Comparison of ENCODE assay signal across 13 cellular contexts in the genomic region with DNA sequence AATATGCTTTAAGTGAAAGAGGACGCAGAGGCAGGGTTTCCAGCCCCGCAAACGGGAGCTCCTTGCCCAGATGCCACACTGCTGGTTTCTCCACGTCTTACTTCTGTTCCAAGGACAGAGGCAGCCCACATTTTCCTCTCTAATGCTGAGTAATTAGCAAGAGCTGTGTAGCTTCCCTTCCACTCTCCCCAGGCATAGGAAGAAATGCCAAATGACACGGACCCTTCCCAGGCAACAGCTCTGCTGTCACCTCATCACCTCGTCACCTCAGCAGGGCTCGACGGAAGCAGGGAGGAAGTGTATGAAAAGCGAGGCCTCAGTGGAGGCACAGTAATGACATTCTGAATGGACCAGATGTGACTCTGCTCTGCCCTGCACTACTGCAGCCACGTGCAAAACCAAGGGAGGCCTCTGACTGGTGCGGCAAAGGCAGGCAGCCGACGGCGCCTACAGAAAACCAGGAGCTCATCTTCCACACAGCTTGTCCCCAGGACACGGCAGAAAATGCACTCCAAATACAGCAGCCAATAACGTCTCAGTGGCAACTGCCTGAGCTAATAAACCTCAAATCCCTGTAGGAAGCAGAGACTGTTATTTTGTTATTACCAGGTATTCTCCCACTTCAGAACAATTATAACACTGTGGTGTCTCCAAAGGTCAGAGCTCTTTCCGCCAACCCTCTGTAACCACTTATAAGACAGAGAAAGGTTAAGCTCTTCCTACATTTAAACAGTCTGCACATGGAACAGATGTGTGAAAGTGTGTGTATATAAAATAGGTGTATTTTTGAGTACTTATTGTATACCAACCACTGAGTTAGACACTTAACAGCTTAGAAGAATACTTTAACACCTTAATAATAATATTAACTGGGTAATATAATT.
A peak's percentile ranks its signal among the peaks of the same experiment; 100 is the strongest.
DNase-seq lines count a peak whose midpoint lies in the region; ATAC-seq and TF ChIP-seq lines count a peak whose summit lies in the region.
"Had no signal": no experiment of that assay in that cellular context is flagged by ENCODE, and none has a peak within 500 bp of the region (broad histone marks: within the 10 kb centered on the region; RNA-seq: fewer than 3 reads in every experiment).

No MANE protein-coding gene starts in this region.

- CTCF ChIA-PET in PC-9 (lab: Charles Lee): interaction anchor here (2.1 kb wide), 1 partner anchor 259 kb away, joined by 9 read pairs; no protein-coding TSS in a partner anchor

- peaks cover 27% of the 10 kb centered on the region for H3K27me3 ChIP-seq in PC-9 (ENCODE audit: insufficient read depth, low read depth)
- H3K27me3 ChIP-seq in ascending aorta: no peaks in the 10 kb centered on the region
- H3K27me3 ChIP-seq in HAP-1 (ENCODE audit: low read depth): no peaks in the 10 kb centered on the region

- no peaks in the 10 kb centered on the region for H3K9me3 ChIP-seq in PC-9 (ENCODE audit: insufficient read depth, low read depth)
- no peaks in the 10 kb centered on the region for H3K9me3 ChIP-seq in ascending aorta
- H3K9me3 ChIP-seq in HAP-1: no peaks in the 10 kb centered on the region
- H3K9me3 ChIP-seq: A549 had no signal

- intact Hi-C loops in PC-9 (cut with micrococcal nuclease; ENCODE audit: unreplicated experiment): no loop called here
- intact Hi-C loops in ascending aorta (cut with DNase I): no loop called here

- H2AFZ ChIP-seq in PC-9: peak overlapping the region; percentile 23; the same call in 1 of the 2 replicates

- H3K27ac ChIP-seq in PC-9 (no peak overlapping the region), ascending aorta (no peak overlapping the region)
- H3K27ac ChIP-seq: HL-60, parathyroid adenoma had no signal

- DNase-seq in NCI-H748 (lab: John Stamatoyannopoulos, UW; ENCODE audit: unreplicated experiment): peak; percentile 43
- no peak for DNase-seq in NCI-H748 treated with DMSO at 0.1 percent for 48 hours (lab: John Stamatoyannopoulos, UW)
- no peak for DNase-seq in PC-9
- peak; percentile 5 to 12 for DNase-seq in stimulated activated CD4-positive, alpha-beta T cell treated with anti-CD3 and anti-CD28 coated beads, Interleukin-4, amount 100 ng/mL, for 4 hours
- DNase-seq in ascending aorta (ENCODE audit: low spot score in 2 of 2): no peak
- DNase-seq in HAP-1 (ENCODE audit: low spot score in 2 of 2): no peak
- DNase-seq: NCI-H226 had no signal

- POLR2A ChIA-PET in PC-9 (lab: Charles Lee; ENCODE audit: unreplicated experiment): no interaction called here

- no TSS peak for BruUV-seq in PC-9 (replicated peaks; lab: Mats Ljungman, UMichigan)

- peak overlapping the region in 4 of 5 experiments; percentile 51 to 84 (median 68) for H3K27ac Mint-ChIP-seq in brain
- H3K27ac Mint-ChIP-seq: dendritic cell treated with granulocyte-macrophage colony-stimulating factor and Interleukin-4, amounts not matched to agents 40 ng/mL and 50 ng/mL, for 4 days had no signal

- H3K4me3 Mint-ChIP-seq in brain: peak overlapping the region in 2 of 5 experiments; percentile 22 to 31
- H3K4me3 Mint-ChIP-seq: dendritic cell treated with granulocyte-macrophage colony-stimulating factor and Interleukin-4, amounts not matched to agents 40 ng/mL and 50 ng/mL, for 4 days had no signal

- H3K79me2 ChIP-seq in PC-9 (ENCODE audit: low read depth): no peaks in the 10 kb centered on the region
- H3K79me2 ChIP-seq: parathyroid adenoma had no signal

- H3K4me3 ChIP-seq in PC-9: no peak overlapping the region
- no peak overlapping the region for H3K4me3 ChIP-seq in ascending aorta
- no peak overlapping the region for H3K4me3 ChIP-seq in HAP-1
- H3K4me3 ChIP-seq: A549 had no signal

- H3K4me1 Mint-ChIP-seq in brain: peaks cover 22% of the 10 kb centered on the region

- H4K20me1 ChIP-seq in PC-9 (ENCODE audit: insufficient read depth): no peaks in the 10 kb centered on the region

- TF ChIP-seq CTCF in PC-9 (conservative IDR thresholded peaks at IDR 0.05) (no peak), brain (conservative IDR thresholded peaks at IDR 0.05) (no peak), ascending aorta (IDR thresholded peaks at IDR 0.05) (no peak)

- no peaks in the 10 kb centered on the region for H3K4me1 ChIP-seq in PC-9 (replicated peaks; ENCODE audit: insufficient read depth)
- no peaks in the 10 kb centered on the region for H3K4me1 ChIP-seq in ascending aorta
- no peaks in the 10 kb centered on the region for H3K4me1 ChIP-seq in HAP-1
- H3K4me1 ChIP-seq: A549, parathyroid adenoma had no signal

- in situ Hi-C loops in HAP-1 (cut with MboI; ENCODE audit: low sequenced_read_pairs): no loop called here

- H3F3A ChIP-seq in PC-9 (ENCODE audit: insufficient read depth, low read depth): no peaks in the 10 kb centered on the region

- no peaks in the 10 kb centered on the region for H3K36me3 Mint-ChIP-seq in brain

- H3K36me3 ChIP-seq in PC-9 (ENCODE audit: low read depth) (no peaks in the 10 kb centered on the region), ascending aorta (no peaks in the 10 kb centered on the region), HAP-1 (replicated peaks) (no peaks in the 10 kb centered on the region)

- peaks cover 0 to 6% (median 3%) of the 10 kb centered on the region in 5 experiments for H3K9me3 Mint-ChIP-seq in brain
- H3K9me3 Mint-ChIP-seq: dendritic cell treated with granulocyte-macrophage colony-stimulating factor and Interleukin-4, amounts not matched to agents 40 ng/mL and 50 ng/mL, for 4 days had no signal

- H3K4me2 ChIP-seq in PC-9: 0 out of 2 replicates have a peak overlapping the region, but pooled peaks have one; percentile 8

- ATAC-seq in GM21737 (IDR thresholded peaks at IDR 0.05; ENCODE audit: unreplicated experiment): no peak

- H3K27me3 Mint-ChIP-seq in brain: peaks cover 6% of the 10 kb centered on the region

- no peaks in the 10 kb centered on the region for H3K9me2 ChIP-seq in PC-9 (ENCODE audit: insufficient read depth)

Comparison
In these comparisons a context has a peak if more than half of its experiments do, and no peak if none do; other contexts are left out.
1. DNase-seq: peak in NCI-H748 (single experiment) and stimulated activated CD4-positive, alpha-beta T cell treated with anti-CD3 and anti-CD28 coated beads, Interleukin-4, amount 100 ng/mL, for 4 hours (2 of 2); none in NCI-H748 treated with DMSO at 0.1 percent for 48 hours (single experiment), PC-9 (0 of 2), ascending aorta (0 of 2) and HAP-1 (0 of 2).